14 cellular contexts compared by ENCODE assay signal in the genomic region with DNA sequence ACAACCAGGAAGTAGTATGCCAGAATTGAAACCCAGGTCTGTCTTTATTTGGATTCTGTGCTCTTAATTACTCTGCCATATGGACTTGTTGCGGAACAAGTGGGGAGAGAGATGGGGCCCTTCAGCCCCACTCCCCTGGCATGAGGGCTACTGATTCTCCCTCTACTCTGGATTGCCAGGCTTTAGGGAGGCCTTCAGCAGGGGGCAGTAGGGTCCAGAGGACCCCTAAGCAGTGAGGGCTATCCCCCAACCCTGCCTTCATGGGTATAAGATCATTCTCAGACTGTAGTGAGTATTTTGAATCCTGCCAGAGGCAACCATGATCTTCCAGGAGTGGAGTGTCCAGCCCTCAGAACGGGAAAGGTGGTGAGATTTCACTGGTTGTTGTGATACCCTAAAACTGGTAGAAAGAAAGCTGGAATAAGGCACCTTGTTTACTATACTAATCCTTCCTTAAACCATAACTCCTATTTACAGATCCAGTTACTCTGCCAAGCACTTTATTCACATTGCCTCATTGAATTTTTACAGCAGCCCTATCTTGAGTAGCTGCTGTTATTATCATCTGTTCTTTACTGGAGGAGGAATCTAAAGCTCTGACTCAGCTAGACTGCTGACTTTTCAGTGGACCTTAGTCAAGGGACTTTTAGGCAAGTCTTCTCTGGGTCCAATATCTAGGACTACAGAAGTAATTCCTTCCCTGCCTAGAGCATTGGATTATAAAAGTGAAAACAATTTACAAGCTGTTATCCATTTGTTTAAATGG. TPM values are rescaled to one million over a fixed set of nuclear protein-coding genes. Genes with fewer than 3 reads are reported as not detected.
A peak's percentile ranks its signal among the peaks of the same experiment; 100 is the strongest.
DNase-seq lines count a peak whose midpoint lies in the region; ATAC-seq and TF ChIP-seq lines count a peak whose summit lies in the region.
"Had no signal": no experiment of that assay in that cellular context is flagged by ENCODE, and none has a peak within 500 bp of the region (broad histone marks: within the 10 kb centered on the region; RNA-seq: fewer than 3 reads in every experiment).

No MANE protein-coding gene starts in this region.

- DNase-seq in OCI-M1 (lab: John Stamatoyannopoulos, UW) (peak; percentile 73), fibroblast of gingiva (ENCODE audit: low read depth) (peak; percentile 17), myocyte (ENCODE audit: low read depth) (peak; percentile 36), NCI-H128 (lab: John Stamatoyannopoulos, UW; ENCODE audit: unreplicated experiment) (no peak), germinal center (ENCODE audit: low spot score) (no peak), middle frontal gyrus (ENCODE audit: extremely low spot score, low spot score) (no peak)
- DNase-seq: activated CD4-positive, CD25-positive, alpha-beta regulatory T cell; activated T-cell treated with anti-CD3 and anti-CD28 coated beads, Interleukin-2, amount 50 U/mL, for 48 hours; caudate nucleus; kidney glomerular epithelial cell; NCI-H446 had no signal

- ATAC-seq in GM21825 (IDR thresholded peaks at IDR 0.05; ENCODE audit: unreplicated experiment) = no peak
- ATAC-seq: esophagus mucosa had no signal

- H3K27ac ChIP-seq in C4-2B = peak overlapping the region; percentile 69

- no peak for TF ChIP-seq CTCF in C4-2B (conservative IDR thresholded peaks at IDR 0.05)

RNA-seq across cellular contexts. Expression of a gene that starts 31.3 kb away (rescaled TPM):
- 85.2 and 96.8 TPM in 2 replicates for total RNA-seq in myocyte
- polyA plus RNA-seq in myocyte (2012) = 98.0 TPM

Comparison
In these comparisons a context has a peak if more than half of its experiments do, and no peak if none do; other contexts are left out.
1. DNase-seq: peak in OCI-M1 (single experiment), fibroblast of gingiva (single experiment) and myocyte (single experiment); none in NCI-H128 (single experiment), germinal center (single experiment) and middle frontal gyrus (single experiment).